Comparison of ENCODE assay signal across 8 cellular contexts in genomic region chr16:30895592-30896202, GRCh38. TPM values are rescaled to one million over a fixed set of nuclear protein-coding genes. Genes with fewer than 3 reads are reported as not detected.
DNase-seq lines count a peak whose midpoint lies in the region; ATAC-seq, FAIRE-seq and TF ChIP-seq lines count a peak whose summit lies in the region.

No MANE protein-coding gene starts in this region.

- TF ChIP-seq CTCF in BJ (IDR thresholded peaks at IDR 0.05; ENCODE audit: insufficient read depth, low read depth, low read length) = no peak
- TF ChIP-seq CTCF in OCI-LY7 (conservative IDR thresholded peaks at IDR 0.05; ENCODE audit: low read length) = no peak
- no peak for TF ChIP-seq CTCF in endodermal cell (conservative IDR thresholded peaks at IDR 0.05)
- TF ChIP-seq CTCF in neural cell (IDR thresholded peaks at IDR 0.05; ENCODE audit: poor library complexity, severe bottlenecking) = no peak

- intact Hi-C loops in OCI-LY7 (cut with micrococcal nuclease; ENCODE audit: unreplicated experiment) = no loop called here

- H3K27ac ChIP-seq in OCI-LY7 (ENCODE audit: low read depth, low read length, poor library complexity, severe bottlenecking) (no peak overlapping the region), endodermal cell (ENCODE audit: low read depth, low read length) (peak overlapping the region; percentile 94), neural cell (ENCODE audit: low read length) (no peak overlapping the region)

- peaks cover 10% of the 10 kb centered on the region for H3K36me3 Mint-ChIP-seq in endodermal cell (ENCODE audit: low read depth)

- H3K36me3 ChIP-seq in BJ (ENCODE audit: control insufficient read depth, insufficient read depth, low read length) = no peaks in the 10 kb centered on the region; the same call in 1 of the 2 replicates
- H3K36me3 ChIP-seq in OCI-LY7 (ENCODE audit: insufficient read depth, low read length) = peaks cover 4% of the 10 kb centered on the region; the same call in 1 of the 2 replicates
- peaks cover 14% of the 10 kb centered on the region for H3K36me3 ChIP-seq in endodermal cell (ENCODE audit: control insufficient read depth, insufficient read depth, low read length)
- no peaks in the 10 kb centered on the region for H3K36me3 ChIP-seq in neural cell (ENCODE audit: insufficient read depth, low read length)

- peaks cover 5% of the 10 kb centered on the region for H3F3A ChIP-seq in neural cell (ENCODE audit: insufficient read depth, low read length, poor library complexity, severe bottlenecking)

- H3K9me3 ChIP-seq in OCI-LY7 (ENCODE audit: low read length) (no peaks in the 10 kb centered on the region), endodermal cell (ENCODE audit: control insufficient read depth, low read length) (no peaks in the 10 kb centered on the region), neural cell (ENCODE audit: low read length) (no peaks in the 10 kb centered on the region)

- H3K4me1 ChIP-seq in OCI-LY7 (ENCODE audit: insufficient read depth, low read length, poor library complexity, severe bottlenecking) = peaks cover 46% of the 10 kb centered on the region
- H3K4me1 ChIP-seq in endodermal cell (ENCODE audit: control insufficient read depth, insufficient read depth, low read length) = peaks cover 15% of the 10 kb centered on the region

- peak overlapping the region; percentile 63 for H3K4me3 ChIP-seq in BJ (ENCODE audit: low read depth, low read length)
- H3K4me3 ChIP-seq in OCI-LY7 (ENCODE audit: low read depth, low read length, poor library complexity, severe bottlenecking) = no peak overlapping the region
- H3K4me3 ChIP-seq in endodermal cell (ENCODE audit: low read length) = peak overlapping the region; percentile 82
- no peak overlapping the region for H3K4me3 ChIP-seq in neural cell (ENCODE audit: low read length)

- H3K9ac ChIP-seq in endodermal cell (ENCODE audit: extremely low read depth, low read length, poor library complexity, severe bottlenecking) = peak overlapping the region; percentile 83
- H3K9ac ChIP-seq in neural cell (ENCODE audit: low read length) = no peak overlapping the region

- H3K9me3 Mint-ChIP-seq in endodermal cell = no peaks in the 10 kb centered on the region

- FAIRE-seq in frontal cortex (lab: Jason Lieb, UNC) = no peak

- CTCF ChIA-PET in BJ (lab: Yijun Ruan, JAX) = interaction anchor here (0.6 to 1.5 kb wide), 7 partner anchors 12 to 51 kb away, joined by 3 to 4 read pairs (median 3); no protein-coding TSS in a partner anchor
- CTCF ChIA-PET in OCI-LY7 (lab: Charles Lee; ENCODE audit: unreplicated experiment) = interaction anchor here (0.6 kb wide), 1 partner anchor 284 kb away, joined by 4 read pairs; no protein-coding TSS in a partner anchor

- no peaks in the 10 kb centered on the region for H4K20me1 ChIP-seq in OCI-LY7 (ENCODE audit: insufficient read depth, low read length)
- H4K20me1 ChIP-seq in neural cell (ENCODE audit: insufficient read depth) = no peaks in the 10 kb centered on the region

- no peaks in the 10 kb centered on the region for H3K79me2 ChIP-seq in OCI-LY7 (ENCODE audit: insufficient read depth, low read depth, low read length)
- H3K79me2 ChIP-seq in neural cell (replicated peaks; ENCODE audit: insufficient read depth, low read length) = peaks cover 4% of the 10 kb centered on the region

- no peaks in the 10 kb centered on the region for H3K9me2 ChIP-seq in OCI-LY7 (ENCODE audit: insufficient read depth, low read length)
- no peaks in the 10 kb centered on the region for H3K9me2 ChIP-seq in neural cell (ENCODE audit: insufficient read depth, low read length)

- H3K27me3 ChIP-seq in BJ (ENCODE audit: control insufficient read depth, insufficient read depth, low read length) (no peaks in the 10 kb centered on the region), endodermal cell (ENCODE audit: control insufficient read depth, insufficient read depth, low read length, poor library complexity, severe bottlenecking) (no peaks in the 10 kb centered on the region), neural cell (ENCODE audit: insufficient read depth, low read depth, low read length) (no peaks in the 10 kb centered on the region)

- peaks cover 20% of the 10 kb centered on the region for H3K4me1 Mint-ChIP-seq in endodermal cell

- POLR2A ChIA-PET in BJ (lab: Charles Lee) (interaction anchor here (1.2 kb wide), 1 partner anchor 115 kb away, joined by 5 read pairs; no protein-coding TSS in a partner anchor), OCI-LY7 (lab: Charles Lee) (no interaction called here)

- no TSS peak for BruUV-seq in OCI-LY7 (replicated peaks; lab: Mats Ljungman, UMichigan)

- no peaks in the 10 kb centered on the region for H3K27me3 Mint-ChIP-seq in endodermal cell (ENCODE audit: insufficient read depth)

- H2AFZ ChIP-seq in OCI-LY7 (ENCODE audit: low read length) = 0 out of 2 replicates have a peak overlapping the region, but pooled peaks have one; percentile 100
- no peak overlapping the region for H2AFZ ChIP-seq in neural cell (ENCODE audit: low read depth, low read length)

- 68 to 79% methylated on average over 16 to 27 of the region's 27 CpGs for WGBS in endodermal cell (ENCODE audit: insufficient coverage in 1 of 2, insufficient read length in 1 of 2), 2 experiments

- peak overlapping the region; percentile 75 for H3K4me3 Mint-ChIP-seq in endodermal cell

- TF ChIP-seq EP300 in neural cell (conservative IDR thresholded peaks at IDR 0.05; ENCODE audit: poor library complexity, severe bottlenecking) = no peak

- no peak for TF ChIP-seq RAD21 in neural cell (conservative IDR thresholded peaks at IDR 0.05)

- peak overlapping the region; percentile 76; the same call in 1 of the 2 replicates for H3K4me2 ChIP-seq in OCI-LY7 (ENCODE audit: low read length)
- H3K4me2 ChIP-seq in neural cell (ENCODE audit: low read length) = no peak overlapping the region

- H3K27ac Mint-ChIP-seq in endodermal cell = peak overlapping the region; percentile 99

- DNase-seq in BJ (ENCODE audit: low read depth) (no peak), OCI-LY7 (ENCODE audit: low spot score) (no peak), endodermal cell (no peak), kidney tubule cell (ENCODE audit: low spot score) (no peak), frontal cortex (ENCODE audit: low spot score in 2 of 2) (no peak)

- ATAC-seq in HG03095 (IDR thresholded peaks at IDR 0.05; ENCODE audit: unreplicated experiment) (no peak), HG03565 (IDR thresholded peaks at IDR 0.05; ENCODE audit: unreplicated experiment) (no peak)

TF ChIP-seq in neural cell, 6 proteins besides CTCF, POLR2A, EP300 and RAD21 (continues in another document):
- TF ChIP-seq REST (IDR thresholded peaks at IDR 0.05; ENCODE audit: borderline replicate concordance) = no peak

RNA-seq across cellular contexts. Expression of gene CTF1, which starts 0.7 kb away (rescaled TPM):
- polyA plus RNA-seq in BJ (2011; rRNA removed) = 14.9 and 22.2 TPM in 2 replicates
- 6.6 and 8.8 TPM in 2 replicates for polyA minus RNA-seq in BJ (2011; rRNA and poly(A)+ RNA removed)
- 0.09 and 0.21 TPM in 2 replicates for total RNA-seq in OCI-LY7 (2014; rRNA removed; shearing (Covaris generic))
- 0.46 and 0.68 TPM in 2 replicates for total RNA-seq in OCI-LY7 (2022)
- 1 to 10 TPM; 3.1 to 3.3 TPM for total RNA-seq in endodermal cell
- 3.8 TPM for polyA plus RNA-seq in endodermal cell (2013, experiment 1 of 2)
- polyA plus RNA-seq in endodermal cell (2013, experiment 2 of 2) = 2.8 TPM
- not detected in 2 replicates for polyA plus RNA-seq in neural cell
- not detected in 2 replicates for polyA minus RNA-seq in neural cell
- 0.41 TPM for total RNA-seq in frontal cortex

RNA-seq across cellular contexts. Expression of gene BCL7C, which starts 1.8 kb away (rescaled TPM):
- polyA plus RNA-seq in BJ (2011; rRNA removed) = 27.4 and 27.8 TPM in 2 replicates
- polyA minus RNA-seq in BJ (2011; rRNA and poly(A)+ RNA removed) = 6.5 and 9.4 TPM in 2 replicates
- total RNA-seq in OCI-LY7 (2014; rRNA removed; shearing (Covaris generic)) = 17.8 and 20.6 TPM in 2 replicates
- total RNA-seq in OCI-LY7 (2022) = 11.0 and 11.5 TPM in 2 replicates
- total RNA-seq in endodermal cell = 10 to 100 TPM; 64.7 to 67.6 TPM
- polyA plus RNA-seq in endodermal cell (2013, experiment 1 of 2) = 39.4 TPM
- 41.9 TPM for polyA plus RNA-seq in endodermal cell (2013, experiment 2 of 2)
- 39.2 and 44.9 TPM in 2 replicates for polyA plus RNA-seq in neural cell
- polyA minus RNA-seq in neural cell = 43.1 and 44.2 TPM in 2 replicates
- 41.6 TPM for total RNA-seq in frontal cortex

RNA-seq across cellular contexts. Expression of gene FBXL19, which starts 27.7 kb away (rescaled TPM):
- polyA plus RNA-seq in BJ (2011; rRNA removed) (5.9 and 7.6 TPM in 2 replicates), neural cell (99.6 and 124 TPM in 2 replicates)
- 5.5 and 7.6 TPM in 2 replicates for polyA minus RNA-seq in BJ (2011; rRNA and poly(A)+ RNA removed)
- total RNA-seq in OCI-LY7 (2014; rRNA removed; shearing (Covaris generic)) = 16.1 and 16.2 TPM in 2 replicates
- total RNA-seq in OCI-LY7 (2022) (30.2 and 34.8 TPM in 2 replicates), endodermal cell (10 to 100 TPM; 74.0 to 84.3 TPM), frontal cortex (66.4 TPM)
- 49.4 TPM for polyA plus RNA-seq in endodermal cell (2013, experiment 1 of 2)
- 46.5 TPM for polyA plus RNA-seq in endodermal cell (2013, experiment 2 of 2)
- polyA minus RNA-seq in neural cell = 122 and 157 TPM in 2 replicates

RNA-seq across cellular contexts. Expression of gene ORAI3, which starts 53.2 kb away (rescaled TPM):
- polyA plus RNA-seq in BJ (2011; rRNA removed) (25.6 and 37.1 TPM in 2 replicates), neural cell (5.7 and 7.3 TPM in 2 replicates)
- polyA minus RNA-seq in BJ (2011; rRNA and poly(A)+ RNA removed) = 22.4 and 25.4 TPM in 2 replicates
- 5.7 and 7.8 TPM in 2 replicates for total RNA-seq in OCI-LY7 (2014; rRNA removed; shearing (Covaris generic))
- total RNA-seq in OCI-LY7 (2022) (16.3 and 18.3 TPM in 2 replicates), endodermal cell (10 to 100 TPM; 16.9 to 17.7 TPM), frontal cortex (4.1 TPM)
- 9.2 TPM for polyA plus RNA-seq in endodermal cell (2013, experiment 1 of 2)
- 10.4 TPM for polyA plus RNA-seq in endodermal cell (2013, experiment 2 of 2)
- polyA minus RNA-seq in neural cell = 5.8 and 6.5 TPM in 2 replicates

Comparison
In these comparisons a context has a peak if more than half of its experiments do, and no peak if none do; other contexts are left out.
1. H3K4me3 ChIP-seq: peak in BJ (single experiment) and endodermal cell (single experiment); none in OCI-LY7 (single experiment) and neural cell (single experiment).